Comparison of ENCODE assay signal across 10 cellular contexts in the genomic region with DNA sequence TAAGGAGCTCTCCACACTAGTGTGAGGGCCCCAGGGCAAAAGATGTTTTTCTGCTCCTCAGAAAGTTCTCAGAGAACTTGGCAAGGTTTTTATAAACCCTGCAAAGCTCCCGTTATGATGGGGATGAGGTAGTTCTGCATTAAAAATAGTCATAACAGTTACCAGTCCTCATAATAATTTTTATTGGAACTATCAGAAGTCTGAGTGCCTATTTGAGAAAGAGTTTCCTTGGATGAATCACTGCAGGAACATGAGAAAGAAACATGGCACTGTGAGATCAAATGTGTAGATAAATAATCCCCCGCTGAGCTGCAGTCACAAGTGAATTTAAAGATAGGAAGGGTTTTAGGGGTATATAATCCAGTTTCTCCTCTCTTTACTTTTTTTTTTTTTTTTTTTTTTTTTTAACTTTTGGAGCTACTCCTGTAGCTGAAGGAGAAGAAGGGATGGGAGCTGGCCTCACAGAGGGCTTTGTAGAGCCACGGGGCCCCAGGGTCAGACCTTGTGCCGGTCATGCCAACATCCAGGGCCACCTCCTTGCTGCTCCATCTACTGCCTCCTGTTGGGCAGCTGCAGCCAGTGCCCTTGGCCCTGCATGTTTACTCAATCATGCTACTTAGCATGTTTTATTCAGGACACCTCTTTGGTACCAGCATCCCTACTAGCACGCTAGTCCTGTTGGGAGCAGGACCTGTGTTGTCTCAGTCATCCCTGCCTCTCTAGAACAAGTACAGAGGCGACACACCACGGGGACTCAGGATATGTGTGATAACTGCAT. TPM values are rescaled to one million over a fixed set of nuclear protein-coding genes. Genes with fewer than 3 reads are reported as not detected.
A peak's percentile ranks its signal among the peaks of the same experiment; 100 is the strongest.
DNase-seq lines count a peak whose midpoint lies in the region; ATAC-seq and TF ChIP-seq lines count a peak whose summit lies in the region.
"Had no signal": no experiment of that assay in that cellular context is flagged by ENCODE, and none has a peak within 500 bp of the region (broad histone marks: within the 10 kb centered on the region; RNA-seq: fewer than 3 reads in every experiment).

No MANE protein-coding gene starts in this region.

- no peaks in the 10 kb centered on the region for H3K9me3 ChIP-seq in gastroesophageal sphincter
- no peaks in the 10 kb centered on the region for H3K9me3 ChIP-seq in aorta (ENCODE audit: control insufficient read depth, low read length)

- intact Hi-C loops in activated T-helper 1 cell treated with anti-CD3 and anti-CD28 coated beads, Interleukin-12 subunit alpha, Interleukin-12 subunit beta, Interleukin-2, Interleukin-4 antibody, amounts not matched to agents 30 ng/mL and 10 ng/mL and 1 ng/mL, durations not matched to agents 14 hours and 24 hours and 36 hours (cut with micrococcal nuclease), result loop anchor here (1.0 kb wide), 1 partner anchor 9 kb away; no protein-coding TSS in a partner anchor
- intact Hi-C loops in aorta (cut with DNase I), result loop anchor here in 1 of 2 donors (2.0 to 5.0 kb wide), 3 partner anchors 82 to 122 kb away; no protein-coding TSS in a partner anchor

- H3K4me1 ChIP-seq in gastroesophageal sphincter (peaks cover 0 to 73% (median 37%) of the 10 kb centered on the region in 3 donors), aorta (ENCODE audit: control insufficient read depth in 1 of 2, insufficient read depth in 2 of 2, low read length in 2 of 2) (peaks cover 0 to 5% of the 10 kb centered on the region in 2 donors)

- H3K4me3 ChIP-seq in gastroesophageal sphincter (no peak overlapping the region), aorta (ENCODE audit: low read length in 2 of 2) (no peak overlapping the region), H7 (ENCODE audit: insufficient read depth, low read depth, low read length) (no peak overlapping the region)

- DNase-seq in stimulated activated CD4-positive, alpha-beta T cell treated with anti-CD3 and anti-CD28 coated beads, Interleukin-15, amount 100 ng/mL, for 24 hours, result peak; percentile 29
- DNase-seq in stimulated activated CD4-positive, alpha-beta T cell treated with anti-CD3 and anti-CD28 coated beads, Interleukin-4, amount 100 ng/mL, for 24 hours, result no peak
- DNase-seq in activated T-helper 1 cell treated with anti-CD3 and anti-CD28 coated beads, Interleukin-12 subunit alpha, Interleukin-12 subunit beta, Interleukin-2, Interleukin-4 antibody, amounts not matched to agents 30 ng/mL and 10 ng/mL and 1 ng/mL, durations not matched to agents 14 hours and 24 hours and 36 hours (ENCODE audit: low spot score), result no peak
- DNase-seq in aorta (no peak), H7 (no peak), NCI-H1417 (lab: John Stamatoyannopoulos, UW) (no peak), SW480 (ENCODE audit: low spot score) (no peak)
- DNase-seq: NCI-H1436 treated with DMSO at 0.1 percent for 48 hours; stimulated activated CD4-positive, alpha-beta T cell treated with anti-CD3 and anti-CD28 coated beads, Interleukin-2, amount 100 ng/mL, for 48 hours had no signal

- H3K36me3 ChIP-seq in gastroesophageal sphincter, result no peaks in the 10 kb centered on the region
- no peaks in the 10 kb centered on the region for H3K36me3 ChIP-seq in aorta (ENCODE audit: control insufficient read depth in 1 of 2, insufficient read depth in 2 of 2, low read length in 1 of 2)
- H3K36me3 ChIP-seq in H7 (replicated peaks; ENCODE audit: control insufficient read depth, insufficient read depth, low read length), result no peaks in the 10 kb centered on the region; the same call in 1 of the 2 replicates

- no peak for TF ChIP-seq EP300 in gastroesophageal sphincter (IDR thresholded peaks at IDR 0.05)

- peak overlapping the region; percentile 78 for H3K4me3 Mint-ChIP-seq in activated T-helper 1 cell treated with anti-CD3 and anti-CD28 coated beads, Interleukin-12 subunit alpha, Interleukin-12 subunit beta, Interleukin-2, Interleukin-4 antibody, amounts not matched to agents 30 ng/mL and 10 ng/mL and 1 ng/mL, durations not matched to agents 14 hours and 24 hours and 36 hours

- no peaks in the 10 kb centered on the region for H3K27me3 ChIP-seq in gastroesophageal sphincter
- H3K27me3 ChIP-seq in aorta (ENCODE audit: control insufficient read depth in 1 of 2, insufficient read depth in 2 of 2, low read length in 1 of 2), result no peaks in the 10 kb centered on the region
- H3K27me3 ChIP-seq in H7 (ENCODE audit: control insufficient read depth, insufficient read depth, low read length), result no peaks in the 10 kb centered on the region

- H3K4me1 Mint-ChIP-seq in activated T-helper 1 cell treated with anti-CD3 and anti-CD28 coated beads, Interleukin-12 subunit alpha, Interleukin-12 subunit beta, Interleukin-2, Interleukin-4 antibody, amounts not matched to agents 30 ng/mL and 10 ng/mL and 1 ng/mL, durations not matched to agents 14 hours and 24 hours and 36 hours (ENCODE audit: low read depth), result peaks cover 93% of the 10 kb centered on the region

- WGBS in gastroesophageal sphincter (ENCODE audit: low coverage in 1 of 2), 2 donors, result 19 to 70% methylated on average over 2 to 7 of the region's 7 CpGs
- 48 to 51% methylated on average over 7 of the region's 7 CpGs for WGBS in aorta, 2 donors

- TF ChIP-seq CTCF in gastroesophageal sphincter (IDR thresholded peaks at IDR 0.05), result no peak

- H3K36me3 Mint-ChIP-seq in activated T-helper 1 cell treated with anti-CD3 and anti-CD28 coated beads, Interleukin-12 subunit alpha, Interleukin-12 subunit beta, Interleukin-2, Interleukin-4 antibody, amounts not matched to agents 30 ng/mL and 10 ng/mL and 1 ng/mL, durations not matched to agents 14 hours and 24 hours and 36 hours (ENCODE audit: low read depth), result peaks cover 65% of the 10 kb centered on the region

- no peaks in the 10 kb centered on the region for H3K9me3 Mint-ChIP-seq in activated T-helper 1 cell treated with anti-CD3 and anti-CD28 coated beads, Interleukin-12 subunit alpha, Interleukin-12 subunit beta, Interleukin-2, Interleukin-4 antibody, amounts not matched to agents 30 ng/mL and 10 ng/mL and 1 ng/mL, durations not matched to agents 14 hours and 24 hours and 36 hours

- no peaks in the 10 kb centered on the region for H3K27me3 Mint-ChIP-seq in activated T-helper 1 cell treated with anti-CD3 and anti-CD28 coated beads, Interleukin-12 subunit alpha, Interleukin-12 subunit beta, Interleukin-2, Interleukin-4 antibody, amounts not matched to agents 30 ng/mL and 10 ng/mL and 1 ng/mL, durations not matched to agents 14 hours and 24 hours and 36 hours (ENCODE audit: insufficient read depth)

- no peak for ATAC-seq in gastroesophageal sphincter
- ATAC-seq in aorta (ENCODE audit: low FRiP score), result peak; percentile 9

- H3K27ac ChIP-seq in gastroesophageal sphincter (peak overlapping the region in 3 of 4 donors; percentile 36 to 68 (median 54)), aorta (ENCODE audit: low read depth in 1 of 2, low read length in 2 of 2) (peak overlapping the region; percentile 3 to 66)

- H3K27ac Mint-ChIP-seq in activated T-helper 1 cell treated with anti-CD3 and anti-CD28 coated beads, Interleukin-12 subunit alpha, Interleukin-12 subunit beta, Interleukin-2, Interleukin-4 antibody, amounts not matched to agents 30 ng/mL and 10 ng/mL and 1 ng/mL, durations not matched to agents 14 hours and 24 hours and 36 hours, result peak overlapping the region; percentile 96

- no peak for TF ChIP-seq POLR2A in gastroesophageal sphincter (IDR thresholded peaks at IDR 0.05)

RNA-seq across cellular contexts. Expression of gene EVL, which starts 39.5 kb away (rescaled TPM):
- 290 and 309 TPM in 2 replicates for total RNA-seq in activated T-helper 1 cell treated with anti-CD3 and anti-CD28 coated beads, Interleukin-12 subunit alpha, Interleukin-12 subunit beta, Interleukin-2, Interleukin-4 antibody, amounts not matched to agents 30 ng/mL and 10 ng/mL and 1 ng/mL, durations not matched to agents 14 hours and 24 hours and 36 hours
- total RNA-seq in gastroesophageal sphincter, result 10 to 100 TPM; 36.1 to 42.6 (median 38.5) TPM
- total RNA-seq in aorta, result 100 to 1,000 TPM in 1 of 2 donors, 10 to 100 TPM in 1; 34.2 to 133 TPM
- polyA plus RNA-seq in aorta, result 10 to 100 TPM; 21.3 to 77.2 TPM
- total RNA-seq in H7 (2014; rRNA removed; shearing (Covaris generic)), result 35.9 and 38.9 TPM in 2 replicates

RNA-seq across cellular contexts. Expression of gene DEGS2, which starts 54.7 kb away (rescaled TPM):
- total RNA-seq in activated T-helper 1 cell treated with anti-CD3 and anti-CD28 coated beads, Interleukin-12 subunit alpha, Interleukin-12 subunit beta, Interleukin-2, Interleukin-4 antibody, amounts not matched to agents 30 ng/mL and 10 ng/mL and 1 ng/mL, durations not matched to agents 14 hours and 24 hours and 36 hours, result 0.31 and 1.1 TPM in 2 replicates
- total RNA-seq in gastroesophageal sphincter (under 1 TPM; 0.16 to 0.94 (median 0.68) TPM), aorta (under 1 TPM; 0.81 to 0.99 TPM)
- polyA plus RNA-seq in aorta, result 1 to 10 TPM in 1 of 2 donors, under 1 TPM in 1; 0.10 to 3.0 TPM
- total RNA-seq in H7 (2014; rRNA removed; shearing (Covaris generic)), result not detected in 2 replicates
